Comparison of ENCODE assay signal across 19 cellular contexts in genomic region chr6:84035484-84035883, GRCh38. TPM values are rescaled to one million over a fixed set of nuclear protein-coding genes. Genes with fewer than 3 reads are reported as not detected.
DNase-seq lines count a peak whose midpoint lies in the region; ATAC-seq and TF ChIP-seq lines count a peak whose summit lies in the region.
"Had no signal": no experiment of that assay in that cellular context is flagged by ENCODE, and none has a peak within 500 bp of the region (broad histone marks: within the 10 kb centered on the region; RNA-seq: fewer than 3 reads in every experiment).

No MANE protein-coding gene starts in this region.

- no peak overlapping the region for H3K27ac Mint-ChIP-seq in type B pancreatic cell

- no peaks in the 10 kb centered on the region for H3K79me2 ChIP-seq in mesendoderm (ENCODE audit: control insufficient read depth, insufficient read depth, low read length)

- H3K36me3 ChIP-seq in endocrine pancreas (ENCODE audit: control insufficient read depth, insufficient read depth, low read length), result no peaks in the 10 kb centered on the region
- no peaks in the 10 kb centered on the region for H3K36me3 ChIP-seq in mesendoderm (ENCODE audit: control insufficient read depth, insufficient read depth, low read length)
- H3K36me3 ChIP-seq: HAP-1 had no signal

- H4K8ac ChIP-seq in mesendoderm (ENCODE audit: low read depth, low read length), result no peak overlapping the region

- no peak overlapping the region for H3K27ac ChIP-seq in mesendoderm (ENCODE audit: low read depth, low read length)

- peaks cover 4% of the 10 kb centered on the region for H3K4me1 Mint-ChIP-seq in type B pancreatic cell (ENCODE audit: unreplicated experiment)

- H3K27me3 Mint-ChIP-seq in type B pancreatic cell, result peaks cover 44% of the 10 kb centered on the region

- H4K5ac ChIP-seq in mesendoderm (ENCODE audit: low read length), result no peak overlapping the region

- ATAC-seq in HG02885 (IDR thresholded peaks at IDR 0.05; ENCODE audit: poor library complexity, unreplicated experiment), result no peak
- ATAC-seq: K562, Right ventricle myocardium inferior had no signal

- no peak overlapping the region for H3K4me2 ChIP-seq in mesendoderm (ENCODE audit: low read length)

- no peaks in the 10 kb centered on the region for H3K36me3 Mint-ChIP-seq in type B pancreatic cell

- no peak overlapping the region for H3K4ac ChIP-seq in mesendoderm (ENCODE audit: low read depth, low read length)

- H3K23ac ChIP-seq in mesendoderm (ENCODE audit: low read length), result no peak overlapping the region

- no peak overlapping the region for H2AK5ac ChIP-seq in mesendoderm (ENCODE audit: low read length)

- H3K4me1 ChIP-seq in endocrine pancreas (ENCODE audit: control insufficient read depth, insufficient read depth, low read length), result peaks cover 5% of the 10 kb centered on the region
- H3K4me1 ChIP-seq in mesendoderm (ENCODE audit: control insufficient read depth, low read depth, low read length), result peaks cover 2% of the 10 kb centered on the region

- H3K27me3 ChIP-seq in endocrine pancreas (ENCODE audit: control insufficient read depth, insufficient read depth, low read length), result no peaks in the 10 kb centered on the region
- peaks cover 4% of the 10 kb centered on the region for H3K27me3 ChIP-seq in mesendoderm (ENCODE audit: insufficient read depth, low read length, poor library complexity)

- no peak overlapping the region for H3K9ac ChIP-seq in endocrine pancreas (ENCODE audit: control insufficient read depth, insufficient read depth, low read length)
- H3K9ac ChIP-seq in mesendoderm (ENCODE audit: low read length), result no peak overlapping the region

- no peaks in the 10 kb centered on the region for H3K9me3 ChIP-seq in endocrine pancreas (ENCODE audit: control insufficient read depth, low read length)

- DNase-seq in NCI-H69 (lab: John Stamatoyannopoulos, UW) (peak; percentile 72), mesendoderm (peak; percentile 34), type B pancreatic cell (ENCODE audit: extremely low spot score, unreplicated experiment) (no peak), DMS 273 treated with DMSO at 0.1 percent for 48 hours (lab: John Stamatoyannopoulos, UW) (no peak), AG08396 (ENCODE audit: low spot score) (no peak)
- DNase-seq: C1 segment of cervical spinal cord; DND-41; NCI-H1092 treated with DMSO at 0.1 percent for 48 hours; NCI-H1694; NCI-H2081 treated with DMSO at 0.1 percent for 48 hours; NCI-H446 treated with DMSO at 0.1 percent for 48 hours; NK-92 treated with Interleukin-12 subunit alpha and Interleukin-12 subunit beta, amount 100 ng/mL, for 24 hours had no signal

- no peak overlapping the region for H2BK15ac ChIP-seq in mesendoderm (replicated peaks; ENCODE audit: low read depth)

- H3K9me3 Mint-ChIP-seq in type B pancreatic cell, result no peaks in the 10 kb centered on the region

- no peak overlapping the region for H3K18ac ChIP-seq in mesendoderm (ENCODE audit: low read length)

- no peak overlapping the region for H3K56ac ChIP-seq in mesendoderm (ENCODE audit: low read length)

- H3K4me3 ChIP-seq in endocrine pancreas (ENCODE audit: control insufficient read depth, insufficient read depth, low read length), result peak overlapping the region; percentile 89
- H3K4me3 ChIP-seq in mesendoderm (ENCODE audit: low read length), result no peak overlapping the region
- H3K4me3 ChIP-seq: HAP-1 had no signal

- peak overlapping the region; percentile 84 for H3K4me3 Mint-ChIP-seq in type B pancreatic cell

- no CpG with 5 or more reads among the region's 6 CpGs for WGBS in mesendoderm (ENCODE audit: extremely low coverage, insufficient coverage, low lambda C conversion rate)

- no peaks in the 10 kb centered on the region for H3K79me1 ChIP-seq in mesendoderm (ENCODE audit: low read length)

- H2BK5ac ChIP-seq in mesendoderm (ENCODE audit: low read length), result no peak overlapping the region

- no peak for TF ChIP-seq CTCF in type B pancreatic cell (conservative IDR thresholded peaks at IDR 0.05)

- H2BK120ac ChIP-seq in mesendoderm (ENCODE audit: low read depth, low read length), result no peak overlapping the region

RNA-seq across cellular contexts. Expression of gene MRAP2, which starts 1.9 kb away (rescaled TPM):
- polyA plus RNA-seq in mesendoderm (2013, experiment 1 of 2), result 0.56 TPM
- 0.55 TPM for polyA plus RNA-seq in mesendoderm (2013, experiment 2 of 2)
- 0.74 and 1.4 TPM in 2 replicates for total RNA-seq in type B pancreatic cell (ENCODE audit: low replicate concordance)
- total RNA-seq: G401, OCI-LY7, Right ventricle myocardium inferior had no signal

Comparison
In these comparisons a context has a peak if more than half of its experiments do, and no peak if none do; other contexts are left out.
1. DNase-seq: peak in NCI-H69 (single experiment) and mesendoderm (single experiment); none in type B pancreatic cell (single experiment), DMS 273 treated with DMSO at 0.1 percent for 48 hours (single experiment) and AG08396 (single experiment).